ENCODE assay signal across 18 cellular contexts in genomic region chr17:63542942-63543821, GRCh38. TPM values are rescaled to one million over a fixed set of nuclear protein-coding genes. Genes with fewer than 3 reads are reported as not detected.
A peak's percentile ranks its signal among the peaks of the same experiment; 100 is the strongest.
DNase-seq lines count a peak whose midpoint lies in the region; ATAC-seq and TF ChIP-seq lines count a peak whose summit lies in the region.
"Had no signal": no experiment of that assay in that cellular context is flagged by ENCODE, and none has a peak within 500 bp of the region (broad histone marks: within the 10 kb centered on the region; RNA-seq: fewer than 3 reads in every experiment).

No MANE protein-coding gene starts in this region.

- POLR2A ChIA-PET in WTC11 (lab: Charles Lee), result no interaction called here

- H4K91ac ChIP-seq in neuronal stem cell (ENCODE audit: low read depth, low read length, poor library complexity), result no peak overlapping the region

- H3K18ac ChIP-seq in neuronal stem cell (ENCODE audit: low read length), result peak overlapping the region; percentile 64

- peaks cover 18% of the 10 kb centered on the region for H3K27me3 Mint-ChIP-seq in WTC11 (ENCODE audit: low read depth)
- H3K27me3 Mint-ChIP-seq in activated T-cell treated with anti-CD3 and anti-CD28 coated beads, Interleukin-2, amount 50 U/mL, for 72 hours (ENCODE audit: low read depth), result peaks cover 19% of the 10 kb centered on the region

- H2BK5ac ChIP-seq in neuronal stem cell (ENCODE audit: low read length), result peak overlapping the region; percentile 17

- H3K4me1 ChIP-seq in neuronal stem cell (ENCODE audit: control insufficient read depth in 2 of 2, insufficient read depth in 1 of 2, low read depth in 1 of 2, low read length in 2 of 2), result peaks cover 3 to 15% of the 10 kb centered on the region in 2 donors
- peaks cover 0 to 6% (median 3%) of the 10 kb centered on the region in 4 donors for H3K4me1 ChIP-seq in upper lobe of left lung

- no peak overlapping the region for H2BK120ac ChIP-seq in neuronal stem cell (ENCODE audit: low read depth, low read length)

- H3K4me2 ChIP-seq in neuronal stem cell (ENCODE audit: insufficient read depth, low read length, poor library complexity, severe bottlenecking), result no peak overlapping the region

- H3K4me3 ChIP-seq in neuronal stem cell (ENCODE audit: low read length in 2 of 2) (no peak overlapping the region), upper lobe of left lung (no peak overlapping the region)
- H3K4me3 ChIP-seq: esophagus muscularis mucosa, heart left ventricle had no signal

- TF ChIP-seq POLR2A in upper lobe of left lung (IDR thresholded peaks at IDR 0.05), result no peak

- DNase-seq in DMS 273 (lab: John Stamatoyannopoulos, UW; ENCODE audit: unreplicated experiment) (peak; percentile 52), DMS 273 treated with DMSO at 0.1 percent for 48 hours (lab: John Stamatoyannopoulos, UW) (no peak), NCI-H146 treated with DMSO at 0.1 percent for 48 hours (lab: John Stamatoyannopoulos, UW; ENCODE audit: unreplicated experiment) (peak; percentile 29), WTC11 (ENCODE audit: low spot score) (peak; percentile 12), neuronal stem cell (ENCODE audit: low spot score) (no peak), upper lobe of left lung (no peak)
- no peak for DNase-seq in activated T-cell treated with anti-CD3 and anti-CD28 coated beads, Interleukin-2, amount 50 U/mL, for 72 hours
- DNase-seq: activated CD8-positive, alpha-beta T cell treated with anti-CD3 and anti-CD28 coated beads, Interleukin-2, amount 10 ng/mL, durations not matched to agents 7 days and 5 days; anterior cingulate cortex; CD4-positive, CD25-positive, alpha-beta regulatory T cell; heart left ventricle; left cardiac atrium; stimulated activated CD4-positive, alpha-beta T cell treated with anti-CD3 and anti-CD28 coated beads, Interleukin-12 subunit alpha, Interleukin-12 subunit beta, amount 100 ng/mL, for 4 hours had no signal

- H2BK12ac ChIP-seq in neuronal stem cell (ENCODE audit: low read length), result peak overlapping the region; percentile 90

- H3K27ac ChIP-seq in neuronal stem cell (replicated peaks; ENCODE audit: low read length), result no peak overlapping the region
- no peak overlapping the region for H3K27ac ChIP-seq in upper lobe of left lung
- H3K27ac ChIP-seq: 22Rv1, esophagus muscularis mucosa, heart left ventricle had no signal

- CTCF ChIA-PET in WTC11 (lab: Charles Lee), result interaction anchor here (0.6 to 2.3 kb wide), 11 partner anchors 9 to 1557 kb away, joined by 3 to 10 read pairs (median 6); partner anchors contain the start of genes ACE, KCNH6 and MAP3K3

- H3K36me3 ChIP-seq in neuronal stem cell (replicated peaks in 1 of 2; ENCODE audit: control insufficient read depth in 2 of 2, insufficient read depth in 2 of 2, low read length in 2 of 2), result no peaks in the 10 kb centered on the region
- H3K36me3 ChIP-seq in upper lobe of left lung, result no peaks in the 10 kb centered on the region
- H3K36me3 ChIP-seq: esophagus muscularis mucosa, heart left ventricle had no signal

- no peak for TF ChIP-seq CTCF in WTC11 (IDR thresholded peaks at IDR 0.05)
- TF ChIP-seq CTCF in upper lobe of left lung (IDR thresholded peaks at IDR 0.05), result no peak

- H3K27me3 ChIP-seq in neuronal stem cell (ENCODE audit: control insufficient read depth in 3 of 3, insufficient read depth in 3 of 3, low read depth in 1 of 3, low read length in 3 of 3), result peaks cover 0 to 17% (median 0%) of the 10 kb centered on the region in 3 experiments
- peaks cover 0 to 12% (median 1%) of the 10 kb centered on the region in 4 donors for H3K27me3 ChIP-seq in upper lobe of left lung

- peaks cover 21% of the 10 kb centered on the region for H3K4me1 Mint-ChIP-seq in WTC11
- peaks cover 6% of the 10 kb centered on the region for H3K4me1 Mint-ChIP-seq in activated T-cell treated with anti-CD3 and anti-CD28 coated beads, Interleukin-2, amount 50 U/mL, for 72 hours (ENCODE audit: low read depth)

- H2BK15ac ChIP-seq in neuronal stem cell (ENCODE audit: low read length), result no peak overlapping the region

- peak overlapping the region; percentile 18 for H2AFZ ChIP-seq in neuronal stem cell (ENCODE audit: low read length)

- no peaks in the 10 kb centered on the region for H3K9me3 Mint-ChIP-seq in WTC11
- no peaks in the 10 kb centered on the region for H3K9me3 Mint-ChIP-seq in activated T-cell treated with anti-CD3 and anti-CD28 coated beads, Interleukin-2, amount 50 U/mL, for 72 hours
- H3K9me3 Mint-ChIP-seq: activated T-helper 2 cell treated with anti-CD3 and anti-CD28 coated beads, Interferon-gamma antibody, Interleukin-2, Interleukin-4, amounts not matched to agents 10 μg/mL and 5 μg/mL and 100 μg/mL, durations not matched to agents 14 hours and 24 hours and 36 hours had no signal

- H3K14ac ChIP-seq in neuronal stem cell (ENCODE audit: low read length), result no peak overlapping the region

- no peak overlapping the region for H3K9ac ChIP-seq in neuronal stem cell (ENCODE audit: low read depth, low read length, poor library complexity)

- ATAC-seq in WTC11, result peak; percentile 22
- no peak for ATAC-seq in upper lobe of left lung (ENCODE audit: low FRiP score in 2 of 2)
- ATAC-seq in activated T-cell treated with anti-CD3 and anti-CD28 coated beads, Interleukin-2, amount 50 U/mL, for 72 hours (replicated peaks in 1 of 2), result no peak
- no peak for ATAC-seq in HG02571 (IDR thresholded peaks at IDR 0.05; ENCODE audit: unreplicated experiment)
- ATAC-seq: activated CD8-positive, alpha-beta T cell treated with anti-CD3 and anti-CD28 coated beads, Interleukin-2, amount 10 ng/mL, durations not matched to agents 7 days and 5 days; heart left ventricle; left cardiac atrium had no signal

- no peak for TF ChIP-seq EP300 in upper lobe of left lung (IDR thresholded peaks at IDR 0.05)

- H2AK5ac ChIP-seq in neuronal stem cell (ENCODE audit: low read depth, low read length), result no peak overlapping the region

- peak overlapping the region; percentile 17 for H3K4ac ChIP-seq in neuronal stem cell (ENCODE audit: low read length)

- H4K8ac ChIP-seq in neuronal stem cell (ENCODE audit: low read depth, low read length), result no peak overlapping the region

- WGBS in neuronal stem cell (ENCODE audit: extremely low coverage in 2 of 2, insufficient read length in 2 of 2, insufficient replicate concordance in 1 of 2), 2 donors, result no CpG with 5 or more reads among the region's 15 CpGs
- 65 to 77% methylated on average over 11 to 15 of the region's 15 CpGs for WGBS in upper lobe of left lung, 2 donors

- H3K79me1 ChIP-seq in neuronal stem cell (ENCODE audit: low read depth, low read length), result peaks cover 2% of the 10 kb centered on the region

- H3K36me3 Mint-ChIP-seq in WTC11, result no peaks in the 10 kb centered on the region
- H3K36me3 Mint-ChIP-seq in activated T-cell treated with anti-CD3 and anti-CD28 coated beads, Interleukin-2, amount 50 U/mL, for 72 hours (ENCODE audit: insufficient read depth in 2 of 2), result no peaks in the 10 kb centered on the region
- H3K36me3 Mint-ChIP-seq: CD4-positive, CD25-positive, alpha-beta regulatory T cell had no signal

- no peak overlapping the region for H3K27ac Mint-ChIP-seq in WTC11
- no peak overlapping the region for H3K27ac Mint-ChIP-seq in activated T-cell treated with anti-CD3 and anti-CD28 coated beads, Interleukin-2, amount 50 U/mL, for 72 hours
- H3K27ac Mint-ChIP-seq: activated CD8-positive, alpha-beta T cell treated with anti-CD3 and anti-CD28 coated beads, Interleukin-2, amount 10 ng/mL, durations not matched to agents 7 days and 5 days; activated T-helper 2 cell treated with anti-CD3 and anti-CD28 coated beads, Interferon-gamma antibody, Interleukin-2, Interleukin-4, amounts not matched to agents 10 μg/mL and 5 μg/mL and 100 μg/mL, durations not matched to agents 14 hours and 24 hours and 36 hours; CD4-positive, CD25-positive, alpha-beta regulatory T cell; progenitor cell of endocrine pancreas had no signal

- no peak overlapping the region for H3K23ac ChIP-seq in neuronal stem cell (ENCODE audit: low read depth, low read length, poor library complexity)

- H3K4me3 Mint-ChIP-seq in WTC11, result no peak overlapping the region
- H3K4me3 Mint-ChIP-seq in activated T-cell treated with anti-CD3 and anti-CD28 coated beads, Interleukin-2, amount 50 U/mL, for 72 hours, result no peak overlapping the region
- H3K4me3 Mint-ChIP-seq: activated CD8-positive, alpha-beta T cell treated with anti-CD3 and anti-CD28 coated beads, Interleukin-2, amount 10 ng/mL, durations not matched to agents 7 days and 5 days; CD4-positive, CD25-positive, alpha-beta regulatory T cell had no signal

- H3K9me3 ChIP-seq in neuronal stem cell (replicated peaks in 1 of 2; ENCODE audit: control insufficient read depth in 2 of 2, insufficient read depth in 1 of 2, low read depth in 1 of 2, low read length in 2 of 2) (peaks cover 0 to 1% of the 10 kb centered on the region in 2 donors), upper lobe of left lung (no peaks in the 10 kb centered on the region)
- H3K9me3 ChIP-seq: esophagus muscularis mucosa, heart left ventricle had no signal

TF ChIP-seq in WTC11, 78 proteins besides CTCF, POLR2A, EP300 and RAD21 (continues in another document):
- TF ChIP-seq TEAD1 (CRISPR knock-in tag; IDR thresholded peaks at IDR 0.05) (no peak), ZNF219 (CRISPR knock-in tag; IDR thresholded peaks at IDR 0.05; ENCODE audit: borderline replicate concordance) (no peak), ZNF396 (CRISPR knock-in tag; IDR thresholded peaks at IDR 0.05; ENCODE audit: borderline replicate concordance) (no peak), MAX (CRISPR knock-in tag; IDR thresholded peaks at IDR 0.05) (no peak), CREB1 (CRISPR knock-in tag; IDR thresholded peaks at IDR 0.05) (no peak), MXD4 (CRISPR knock-in tag; IDR thresholded peaks at IDR 0.05; ENCODE audit: borderline replicate concordance) (no peak)

RNA-seq across cellular contexts. Expression of gene DCAF7, which starts 7.1 kb away (rescaled TPM):
- total RNA-seq in WTC11 (2021) (91.5 to 99.8 TPM (median 97.8 TPM) in 3 replicates), upper lobe of left lung (10 to 100 TPM; 26.0 to 86.3 (median 42.3) TPM)
- 73.3 TPM for polyA plus RNA-seq in neuronal stem cell (2013, experiment 1 of 2)
- polyA plus RNA-seq in neuronal stem cell (2013, experiment 2 of 2), result 73.2 TPM
- 100 to 1,000 TPM; 124 to 126 TPM for total RNA-seq in activated T-cell treated with anti-CD3 and anti-CD28 coated beads, Interleukin-2, amount 50 U/mL, for 72 hours

RNA-seq across cellular contexts. Expression of gene KCNH6, which starts 20.0 kb away (rescaled TPM):
- total RNA-seq in WTC11 (2021) (2.1 to 2.4 TPM (median 2.3 TPM) in 3 replicates), upper lobe of left lung (1 to 10 TPM in 1 of 6 donors, under 1 TPM in 3, not detected in 2; 0.22 to 4.2 (median 0.31) TPM)
- 0.03 TPM for polyA plus RNA-seq in neuronal stem cell (2013, experiment 1 of 2)
- not detected for polyA plus RNA-seq in neuronal stem cell (2013, experiment 2 of 2)
- not detected for total RNA-seq in activated T-cell treated with anti-CD3 and anti-CD28 coated beads, Interleukin-2, amount 50 U/mL, for 72 hours
- total RNA-seq: activated CD8-positive, alpha-beta T cell treated with anti-CD3 and anti-CD28 coated beads, Interleukin-2, amount 10 ng/mL, durations not matched to agents 7 days and 5 days; activated T-helper 2 cell treated with anti-CD3 and anti-CD28 coated beads, Interferon-gamma antibody, Interleukin-2, Interleukin-4, amounts not matched to agents 10 μg/mL and 5 μg/mL and 100 μg/mL, durations not matched to agents 14 hours and 24 hours and 36 hours; CD4-positive, CD25-positive, alpha-beta regulatory T cell; esophagus muscularis mucosa; heart left ventricle; left cardiac atrium had no signal
- polyA plus RNA-seq: CD4-positive, CD25-positive, alpha-beta regulatory T cell had no signal

RNA-seq across cellular contexts. Expression of gene TACO1, which starts 57.5 kb away (rescaled TPM):
- 22.8 to 26.9 TPM (median 24.1 TPM) in 3 replicates for total RNA-seq in WTC11 (2021)
- 13.2 TPM for polyA plus RNA-seq in neuronal stem cell (2013, experiment 1 of 2)
- 13.7 TPM for polyA plus RNA-seq in neuronal stem cell (2013, experiment 2 of 2)
- 10 to 100 TPM in 5 of 6 donors, 1 to 10 TPM in 1; 6.3 to 17.5 (median 13.5) TPM for total RNA-seq in upper lobe of left lung
- 10 to 100 TPM; 32.7 to 35.1 TPM for total RNA-seq in activated T-cell treated with anti-CD3 and anti-CD28 coated beads, Interleukin-2, amount 50 U/mL, for 72 hours

Comparison
In these comparisons a context has a peak if more than half of its experiments do, and no peak if none do; other contexts are left out.
1. DNase-seq: peak in DMS 273 (single experiment), NCI-H146 treated with DMSO at 0.1 percent for 48 hours (single experiment) and WTC11 (single experiment); none in DMS 273 treated with DMSO at 0.1 percent for 48 hours (single experiment), neuronal stem cell (single experiment), upper lobe of left lung (0 of 2) and activated T-cell treated with anti-CD3 and anti-CD28 coated beads, Interleukin-2, amount 50 U/mL, for 72 hours (0 of 2).